28 cellular contexts compared by ENCODE assay signal in genomic region chr17:71171270-71171669, GRCh38.
"Had no signal": no experiment of that assay in that cellular context is flagged by ENCODE, and none has a peak within 500 bp of the region (broad histone marks: within the 10 kb centered on the region; RNA-seq: fewer than 3 reads in every experiment).

No MANE protein-coding gene starts in this region.

- ATAC-seq: naive thymus-derived CD4-positive, alpha-beta T cell; natural killer cell; psoas muscle; right cardiac atrium; sciatic nerve; stimulated activated memory B cell treated with anti-CD40 and anti-IgM and Interleukin-4, amounts not matched to agents 10 μg/mL and 1 μg/mL and 100 μg/mL, for 72 hours; stimulated activated naive CD8-positive, alpha-beta T cell treated with anti-CD3 and anti-CD28 coated beads, Interleukin-15, amount 100 ng/mL, for 72 hours; stimulated activated naive CD8-positive, alpha-beta T cell treated with anti-CD3 and anti-CD28 coated beads, Interleukin-15, Interleukin-2, amounts not matched to agents 100 U/mL and 50 U/mL, for 24 hours had no signal

- H3K27ac ChIP-seq: neural progenitor cell, ovary, parathyroid adenoma, psoas muscle, skin epidermis, spleen, thoracic aorta, thyroid gland, tibial nerve, upper lobe of left lung, uterus had no signal

- H3K27me3 ChIP-seq: neural progenitor cell, ovary, spleen, thyroid gland, tibial nerve, upper lobe of left lung, uterus had no signal

- H3K36me3 ChIP-seq: neural progenitor cell, ovary, spleen, thoracic aorta, thyroid gland, tibial nerve, upper lobe of left lung, uterus had no signal

- H3K4me3 ChIP-seq: neural progenitor cell, ovary, psoas muscle, skin epidermis, smooth muscle cell, spleen, thoracic aorta, thyroid gland, tibial nerve, upper lobe of left lung, uterus had no signal

- H3K4me1 ChIP-seq: neural progenitor cell, parathyroid adenoma, psoas muscle, spleen, thyroid gland, tibial nerve, upper lobe of left lung, uterus had no signal

- H3K9me3 ChIP-seq: ovary, psoas muscle, thoracic aorta, thyroid gland, tibial nerve, upper lobe of left lung, uterus had no signal

- DNase-seq: naive thymus-derived CD4-positive, alpha-beta T cell; natural killer cell; occipital lobe; ovary; posterior cingulate gyrus; psoas muscle; right cardiac atrium; spleen; stimulated activated CD4-positive, alpha-beta T cell treated with anti-CD3 and anti-CD28 coated beads, Interleukin-12 subunit alpha, Interleukin-12 subunit beta, amount 100 ng/mL, for 4 hours; stimulated activated CD4-positive, alpha-beta T cell treated with anti-CD3 and anti-CD28 coated beads, Interleukin-1b, Interleukin-23, amount 100 ng/mL, for 48 hours; stimulated activated CD4-positive, alpha-beta T cell treated with anti-CD3 and anti-CD28 coated beads, Interleukin-4, amount 100 ng/mL, for 1 hour; stimulated activated CD4-positive, alpha-beta T cell treated with anti-CD3 and anti-CD28 coated beads, Interleukin-4, amount 100 ng/mL, for 4 hours; stimulated activated CD8-positive, alpha-beta memory T cell treated with anti-CD3 and anti-CD28 coated beads, Interleukin-4, amount 100 ng/mL, for 48 hours; stimulated activated naive CD4-positive, alpha-beta T cell; stimulated activated naive CD8-positive, alpha-beta T cell treated with anti-CD3 and anti-CD28 coated beads, Interleukin-15, amount 100 ng/mL, for 72 hours; stimulated activated naive CD8-positive, alpha-beta T cell treated with anti-CD3 and anti-CD28 coated beads, Interleukin-15, Interleukin-2, amounts not matched to agents 100 U/mL and 50 U/mL, for 24 hours; thyroid gland; trophoblast cell; upper lobe of left lung; uterus had no signal

- H3K4me2 ChIP-seq: neural progenitor cell, smooth muscle cell had no signal
